Comparison of ENCODE assay signal across 1 cellular context in genomic region chr22:46233231-46233630, GRCh38.
TF ChIP-seq lines count a peak whose summit lies in the region.

No MANE protein-coding gene starts in this region.

TF ChIP-seq in H1, 55 proteins besides CTCF, POLR2A, EP300 and RAD21 (continued from another document):
- TF ChIP-seq HDAC2 (IDR thresholded peaks at IDR 0.05; ENCODE audit: borderline replicate concordance in 1 of 2, low read depth in 2 of 2, low read length in 2 of 2), result no peak
- no peak for TF ChIP-seq GTF2F1 (IDR thresholded peaks at IDR 0.05; ENCODE audit: borderline replicate concordance, low read depth, low read length)
- TF ChIP-seq ATF2 (IDR thresholded peaks at IDR 0.05; ENCODE audit: low read length), result no peak
- TF ChIP-seq USF2 (IDR thresholded peaks at IDR 0.05; ENCODE audit: low read length), result no peak
- TF ChIP-seq FOSL1 (IDR thresholded peaks at IDR 0.05; ENCODE audit: insufficient read depth, low read depth, low read length), result no peak
- no peak for TF ChIP-seq BCL11A (IDR thresholded peaks at IDR 0.05; ENCODE audit: low read depth in 2 of 2, low read length in 2 of 2)
- no peak for TF ChIP-seq RXRA (IDR thresholded peaks at IDR 0.05; ENCODE audit: insufficient read depth, low read depth, low read length)
- no peak for TF ChIP-seq TCF12 (IDR thresholded peaks at IDR 0.05; ENCODE audit: low read depth, low read length)
- TF ChIP-seq EZH2 (IDR thresholded peaks at IDR 0.05; ENCODE audit: low read depth, low read length, severe bottlenecking), result no peak
- TF ChIP-seq KDM5A (IDR thresholded peaks at IDR 0.05; ENCODE audit: low read length), result no peak
- no peak for TF ChIP-seq SRF (IDR thresholded peaks at IDR 0.05; ENCODE audit: low read depth, low read length)
- no peak for TF ChIP-seq TBP (IDR thresholded peaks at IDR 0.05; ENCODE audit: low read depth, low read length)
- TF ChIP-seq CBX8 (IDR thresholded peaks at IDR 0.05; ENCODE audit: borderline replicate concordance, low read depth, low read length), result no peak
- no peak for TF ChIP-seq BRCA1 (IDR thresholded peaks at IDR 0.05; ENCODE audit: low read depth, low read length)
